In the genomic region with DNA sequence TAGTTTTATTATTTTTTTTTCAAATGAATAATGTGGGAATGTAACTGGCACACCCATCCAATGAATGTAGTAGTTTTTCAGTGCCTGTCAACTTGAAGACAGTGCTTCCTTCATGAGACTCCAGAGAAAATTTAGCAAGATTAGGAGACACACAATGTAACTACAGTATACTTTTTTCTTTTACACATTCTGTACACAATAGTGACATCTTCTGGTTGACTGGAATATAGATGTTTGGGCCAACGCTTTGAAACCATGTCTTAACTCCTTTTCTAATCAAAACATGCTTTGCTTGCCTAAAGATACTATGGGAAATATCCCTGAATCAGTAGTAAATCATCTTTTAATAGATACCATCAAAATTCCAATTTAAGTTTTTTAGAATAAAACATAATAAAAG, we compare ENCODE assay signal across 10 cellular contexts.
A peak's percentile ranks its signal among the peaks of the same experiment; 100 is the strongest.
DNase-seq lines count a peak whose midpoint lies in the region; ATAC-seq, FAIRE-seq and TF ChIP-seq lines count a peak whose summit lies in the region.
"Had no signal": no experiment of that assay in that cellular context is flagged by ENCODE, and none has a peak within 500 bp of the region (broad histone marks: within the 10 kb centered on the region; RNA-seq: fewer than 3 reads in every experiment).

No MANE protein-coding gene starts in this region.

- no peak overlapping the region for H3K27ac Mint-ChIP-seq in mesothelial cell of epicardium

- CTCF ChIA-PET in A549 (lab: Yijun Ruan, JAX) (no interaction called here), OCI-LY7 (lab: Charles Lee; ENCODE audit: unreplicated experiment) (no interaction called here)

- no peaks in the 10 kb centered on the region for H3K36me3 ChIP-seq in OCI-LY7 (ENCODE audit: insufficient read depth, low read length)
- no peaks in the 10 kb centered on the region for H3K36me3 ChIP-seq in esophagus squamous epithelium
- no peaks in the 10 kb centered on the region for H3K36me3 ChIP-seq in psoas muscle (ENCODE audit: insufficient read depth in 1 of 2, low read depth in 1 of 2)

- H3K4me3 ChIP-seq in A549 (no peak overlapping the region), OCI-LY7 (ENCODE audit: low read depth, low read length, poor library complexity, severe bottlenecking) (no peak overlapping the region), esophagus squamous epithelium (no peak overlapping the region), psoas muscle (no peak overlapping the region)

- H4K20me1 ChIP-seq in OCI-LY7 (ENCODE audit: insufficient read depth, low read length): no peaks in the 10 kb centered on the region

- TF ChIP-seq EP300 in A549 (IDR thresholded peaks at IDR 0.05): no peak

- 3% methylated on average over 1 of the region's 1 CpG for WGBS in A549 (ENCODE audit: missing lambda C conversion rate)
- WGBS in esophagus squamous epithelium, 2 donors: 0 to 10% methylated on average over 1 of the region's 1 CpG
- 7 to 24% (median 20%) methylated on average over 1 of the region's 1 CpG for WGBS in psoas muscle, 3 donors

- intact Hi-C loops in OCI-LY7 (cut with micrococcal nuclease; ENCODE audit: unreplicated experiment) (loop anchor here (10.0 kb wide), 1 partner anchor 962 kb away; no protein-coding TSS in a partner anchor), esophagus squamous epithelium (cut with DNase I) (no loop called here), psoas muscle (cut with DNase I) (no loop called here)

- no peak overlapping the region for H3K4me3 Mint-ChIP-seq in mesothelial cell of epicardium
- H3K4me3 Mint-ChIP-seq: central memory CD8-positive, alpha-beta T cell had no signal

- no peaks in the 10 kb centered on the region for H3K4me1 Mint-ChIP-seq in mesothelial cell of epicardium
- H3K4me1 Mint-ChIP-seq: central memory CD8-positive, alpha-beta T cell had no signal

- H3K4me1 ChIP-seq in A549: no peaks in the 10 kb centered on the region
- no peaks in the 10 kb centered on the region for H3K4me1 ChIP-seq in OCI-LY7 (ENCODE audit: insufficient read depth, low read length, poor library complexity, severe bottlenecking)
- H3K4me1 ChIP-seq in esophagus squamous epithelium: no peaks in the 10 kb centered on the region
- no peaks in the 10 kb centered on the region for H3K4me1 ChIP-seq in psoas muscle

- peak; percentile 78 to 85; a peak in 5 of 6 replicates for ATAC-seq in A549
- ATAC-seq in GM18517 (IDR thresholded peaks at IDR 0.05; ENCODE audit: unreplicated experiment): peak; percentile 85
- no peak for ATAC-seq in psoas muscle

- no peaks in the 10 kb centered on the region for H3K9me2 ChIP-seq in OCI-LY7 (ENCODE audit: insufficient read depth, low read length)

- no peaks in the 10 kb centered on the region for H3K9me3 Mint-ChIP-seq in mesothelial cell of epicardium
- H3K9me3 Mint-ChIP-seq: central memory CD8-positive, alpha-beta T cell had no signal

- H3K27me3 ChIP-seq in esophagus squamous epithelium: no peaks in the 10 kb centered on the region
- no peaks in the 10 kb centered on the region for H3K27me3 ChIP-seq in psoas muscle (ENCODE audit: insufficient read depth in 3 of 3, low read length in 2 of 3)

- no peaks in the 10 kb centered on the region for H3K36me3 Mint-ChIP-seq in mesothelial cell of epicardium

- no peak overlapping the region for H3K27ac ChIP-seq in A549
- H3K27ac ChIP-seq in OCI-LY7 (ENCODE audit: low read depth, low read length, poor library complexity, severe bottlenecking): no peak overlapping the region
- no peak overlapping the region for H3K27ac ChIP-seq in esophagus squamous epithelium
- no peak overlapping the region for H3K27ac ChIP-seq in psoas muscle

- TF ChIP-seq RAD21 in A549 (conservative IDR thresholded peaks at IDR 0.05 in 1 of 2, IDR thresholded peaks at IDR 0.05 in 1 of 2): peak; percentile 77 to 79

- no peaks in the 10 kb centered on the region for H3K27me3 Mint-ChIP-seq in mesothelial cell of epicardium (ENCODE audit: low read depth)
- H3K27me3 Mint-ChIP-seq: central memory CD8-positive, alpha-beta T cell had no signal

- DNase-seq in A549 (ENCODE audit: low read depth in 1 of 2, low spot score in 1 of 2) (peak; percentile 10 to 50), HTR-8/SVneo (ENCODE audit: insufficient read length, low spot score) (peak; percentile 30), OCI-LY7 (ENCODE audit: low spot score) (peak; percentile 19), esophagus squamous epithelium (lab: John Stamatoyannopoulos, UW) (no peak), psoas muscle (no peak), mesothelial cell of epicardium (ENCODE audit: low spot score in 2 of 2, unreplicated experiment in 2 of 2) (no peak), COLO668 (lab: John Stamatoyannopoulos, UW; ENCODE audit: unreplicated experiment) (no peak)

- H3K79me2 ChIP-seq in OCI-LY7 (ENCODE audit: insufficient read depth, low read depth, low read length): no peaks in the 10 kb centered on the region

- FAIRE-seq in A549 (lab: Jason Lieb, UNC) (no peak), HTR-8/SVneo (lab: Jason Lieb, UNC) (no peak)
- FAIRE-seq: GM18507 had no signal

- no peaks in the 10 kb centered on the region for H3K9me3 ChIP-seq in A549
- no peaks in the 10 kb centered on the region for H3K9me3 ChIP-seq in OCI-LY7 (ENCODE audit: low read length)
- no peaks in the 10 kb centered on the region for H3K9me3 ChIP-seq in esophagus squamous epithelium
- H3K9me3 ChIP-seq in psoas muscle: no peaks in the 10 kb centered on the region

- no TSS peak for BruUV-seq in OCI-LY7 (replicated peaks; lab: Mats Ljungman, UMichigan)

- H3K4me2 ChIP-seq in A549 (no peak overlapping the region), OCI-LY7 (ENCODE audit: low read length) (no peak overlapping the region)

- TF ChIP-seq POLR2A in A549 (IDR thresholded peaks at IDR 0.05; ENCODE audit: low read length): no peak
- no peak for TF ChIP-seq POLR2A in esophagus squamous epithelium (IDR thresholded peaks at IDR 0.05)

- H2AFZ ChIP-seq in OCI-LY7 (ENCODE audit: low read length): no peak overlapping the region

- peak; percentile 70 for TF ChIP-seq CTCF in A549 (IDR thresholded peaks at IDR 0.05)
- peak; percentile 81 for TF ChIP-seq CTCF in OCI-LY7 (conservative IDR thresholded peaks at IDR 0.05; ENCODE audit: low read length)
- peak in 4 of 6 experiments; percentile 14 to 48 (median 20) for TF ChIP-seq CTCF in esophagus squamous epithelium (IDR thresholded peaks at IDR 0.05)
- TF ChIP-seq CTCF in psoas muscle (IDR thresholded peaks at IDR 0.05): peak; percentile 51
- TF ChIP-seq CTCF in mesothelial cell of epicardium (IDR thresholded peaks at IDR 0.05; ENCODE audit: unreplicated experiment): no peak

- POLR2A ChIA-PET in A549 (lab: Yijun Ruan, JAX) (no interaction called here), OCI-LY7 (lab: Charles Lee) (no interaction called here)

TF ChIP-seq in A549, 52 proteins besides CTCF, POLR2A, EP300 and RAD21:
- no peak for TF ChIP-seq ZFP36 (IDR thresholded peaks at IDR 0.05; ENCODE audit: borderline replicate concordance, partially characterized antibody)
- TF ChIP-seq SMC3 (IDR thresholded peaks at IDR 0.05): peak; percentile 66
TF ChIP-seq in A549: peak in this region for 1.

Comparison
In these comparisons a context has a peak if more than half of its experiments do, and no peak if none do; other contexts are left out.
1. ATAC-seq: peak in A549 (2 of 2) and GM18517 (single experiment); none in psoas muscle (0 of 4).
2. DNase-seq: peak in A549 (2 of 2), HTR-8/SVneo (single experiment) and OCI-LY7 (single experiment); none in esophagus squamous epithelium (single experiment), psoas muscle (0 of 2), mesothelial cell of epicardium (0 of 2) and COLO668 (single experiment).